Comparison of ENCODE assay signal across 1 cellular context in the genomic region with DNA sequence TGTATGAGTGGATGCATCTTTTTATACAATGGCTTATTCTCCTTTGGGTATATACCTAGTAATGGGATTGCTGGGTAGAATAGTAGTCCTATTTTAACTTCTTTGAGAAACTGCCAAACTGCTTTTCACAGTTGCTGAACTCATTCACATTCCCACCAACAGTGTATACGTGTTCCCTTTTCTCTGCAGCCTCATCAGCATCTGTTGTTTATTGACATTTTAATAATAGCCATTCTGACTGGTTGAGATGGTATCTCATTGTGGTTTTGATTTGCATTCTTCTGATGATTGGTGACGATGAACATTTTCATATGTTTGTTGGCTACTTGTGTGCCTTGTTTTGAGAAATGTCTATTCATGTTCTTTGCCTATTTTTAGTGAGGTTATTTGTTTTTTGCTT.
TF ChIP-seq lines count a peak whose summit lies in the region.

No MANE protein-coding gene starts in this region.

TF ChIP-seq in IMR-90, 13 proteins besides CTCF, POLR2A, EP300 and RAD21 (continued from another document):
- TF ChIP-seq, protein P1, sequence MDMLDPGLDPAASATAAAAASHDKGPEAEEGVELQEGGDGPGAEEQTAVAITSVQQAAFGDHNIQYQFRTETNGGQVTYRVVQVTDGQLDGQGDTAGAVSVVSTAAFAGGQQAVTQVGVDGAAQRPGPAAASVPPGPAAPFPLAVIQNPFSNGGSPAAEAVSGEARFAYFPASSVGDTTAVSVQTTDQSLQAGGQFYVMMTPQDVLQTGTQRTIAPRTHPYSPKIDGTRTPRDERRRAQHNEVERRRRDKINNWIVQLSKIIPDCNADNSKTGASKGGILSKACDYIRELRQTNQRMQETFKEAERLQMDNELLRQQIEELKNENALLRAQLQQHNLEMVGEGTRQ (IDR thresholded peaks at IDR 0.05; ENCODE audit: low read depth, low read length), result no peak
- no peak for TF ChIP-seq RCOR1 (IDR thresholded peaks at IDR 0.05; ENCODE audit: insufficient replicate concordance, low read length)
- no peak for TF ChIP-seq RFX5 (IDR thresholded peaks at IDR 0.05; ENCODE audit: low read depth, low read length)
- no peak for TF ChIP-seq MAFK (IDR thresholded peaks at IDR 0.05; ENCODE audit: low read depth, low read length)
- no peak for TF ChIP-seq BHLHE40 (IDR thresholded peaks at IDR 0.05; ENCODE audit: low read depth, low read length)
- TF ChIP-seq FOS (IDR thresholded peaks at IDR 0.05; ENCODE audit: low read depth, low read length), result no peak
- no peak for TF ChIP-seq CEBPB (IDR thresholded peaks at IDR 0.05; ENCODE audit: low read depth, low read length)
- no peak for TF ChIP-seq MXI1 (IDR thresholded peaks at IDR 0.05; ENCODE audit: borderline replicate concordance, low read depth, low read length)
- TF ChIP-seq CHD1 (IDR thresholded peaks at IDR 0.05; ENCODE audit: low read depth, low read length), result no peak
- TF ChIP-seq NFE2L2 (IDR thresholded peaks at IDR 0.05; ENCODE audit: low read depth, low read length), result no peak
